17 cellular contexts compared by ENCODE assay signal in the genomic region with DNA sequence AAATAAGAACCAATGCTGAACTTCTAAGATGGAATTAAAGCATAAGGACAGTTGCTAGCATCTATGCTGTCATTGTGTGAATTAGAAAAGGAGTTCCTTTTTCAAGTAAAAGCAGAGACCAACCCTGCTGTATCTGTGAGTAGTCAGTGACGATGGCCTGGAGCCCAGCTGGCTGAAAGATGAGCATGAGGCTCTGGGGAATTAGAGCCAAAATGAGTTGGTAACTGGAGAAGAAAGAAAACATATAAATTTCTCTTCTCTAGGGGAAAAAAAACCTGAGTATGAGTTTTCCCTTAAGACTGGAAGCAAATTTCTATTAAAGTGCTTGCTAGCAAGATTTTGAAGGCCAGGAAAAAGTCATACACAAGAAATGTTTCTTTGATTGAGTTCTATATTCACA. TPM values are rescaled to one million over a fixed set of nuclear protein-coding genes. Genes with fewer than 3 reads are reported as not detected.
A peak's percentile ranks its signal among the peaks of the same experiment; 100 is the strongest.
DNase-seq lines count a peak whose midpoint lies in the region; ATAC-seq and TF ChIP-seq lines count a peak whose summit lies in the region.
"Had no signal": no experiment of that assay in that cellular context is flagged by ENCODE, and none has a peak within 500 bp of the region (broad histone marks: within the 10 kb centered on the region; RNA-seq: fewer than 3 reads in every experiment).

No MANE protein-coding gene starts in this region.

- no peaks in the 10 kb centered on the region for H3K27me3 ChIP-seq in testis
- no peaks in the 10 kb centered on the region for H3K27me3 ChIP-seq in psoas muscle (ENCODE audit: insufficient read depth in 3 of 3, low read length in 2 of 3)
- H3K27me3 ChIP-seq: transverse colon had no signal

- CTCF ChIA-PET in activated CD8-positive, alpha-beta memory T cell treated with anti-CD3 and anti-CD28 coated beads, Interleukin-2, amount 10 ng/mL, durations not matched to agents 7 days and 5 days (lab: Charles Lee), result interaction anchor here (0.7 to 2.4 kb wide), 2 partner anchors 10 to 235 kb away, joined by 3 to 8 read pairs; no protein-coding TSS in a partner anchor

- H3K4me1 ChIP-seq in testis (no peaks in the 10 kb centered on the region), psoas muscle (no peaks in the 10 kb centered on the region)
- H3K4me1 ChIP-seq: transverse colon had no signal

- intact Hi-C loops in testis (cut with DNase I; ENCODE audit: low total_unique reads) (loop anchor here (5.0 kb wide), 1 partner anchor 226 kb away; no protein-coding TSS in a partner anchor), psoas muscle (cut with DNase I) (no loop called here)

- no peak for TF ChIP-seq POLR2A in testis (IDR thresholded peaks at IDR 0.05)

- TF ChIP-seq CTCF in testis (IDR thresholded peaks at IDR 0.05) (no peak), psoas muscle (IDR thresholded peaks at IDR 0.05) (no peak)

- ATAC-seq in psoas muscle, result no peak
- no peak for ATAC-seq in activated CD8-positive, alpha-beta memory T cell treated with anti-CD3 and anti-CD28 coated beads, Interleukin-2, amount 10 ng/mL, durations not matched to agents 7 days and 5 days

- WGBS in testis, 2 donors, result 37 to 38% methylated on average over 1 of the region's 1 CpG
- WGBS in psoas muscle, 3 donors, result 21 to 30% (median 23%) methylated on average over 1 of the region's 1 CpG

- H3K9me3 Mint-ChIP-seq in activated CD8-positive, alpha-beta memory T cell treated with anti-CD3 and anti-CD28 coated beads, Interleukin-2, amount 10 ng/mL, durations not matched to agents 7 days and 5 days (ENCODE audit: low read depth), result no peaks in the 10 kb centered on the region

- H3K27ac ChIP-seq in testis, result no peak overlapping the region
- no peak overlapping the region for H3K27ac ChIP-seq in psoas muscle
- H3K27ac ChIP-seq: epithelial cell of prostate, skin epidermis, transverse colon had no signal

- peaks cover 39% of the 10 kb centered on the region for H3K27me3 Mint-ChIP-seq in activated CD8-positive, alpha-beta memory T cell treated with anti-CD3 and anti-CD28 coated beads, Interleukin-2, amount 10 ng/mL, durations not matched to agents 7 days and 5 days

- H3K36me3 Mint-ChIP-seq in activated CD8-positive, alpha-beta memory T cell treated with anti-CD3 and anti-CD28 coated beads, Interleukin-2, amount 10 ng/mL, durations not matched to agents 7 days and 5 days, result no peaks in the 10 kb centered on the region

- peak; percentile 21 for DNase-seq in NCI-H1092 treated with DMSO at 0.1 percent for 48 hours (lab: John Stamatoyannopoulos, UW)
- DNase-seq in NCI-H1092 (lab: John Stamatoyannopoulos, UW), result no peak
- DNase-seq in anterior cingulate cortex (lab: John Stamatoyannopoulos, UW), result peak in 33 of 58 donors; percentile 0 to 54 (median 21)
- peak; percentile 12 for DNase-seq in hepatic stellate cell (ENCODE audit: low spot score)
- DNase-seq in testis, result peak; percentile 26
- DNase-seq in psoas muscle, result no peak
- no peak for DNase-seq in GM19240 (ENCODE audit: insufficient read length, low spot score)
- no peak for DNase-seq in activated CD8-positive, alpha-beta memory T cell treated with anti-CD3 and anti-CD28 coated beads, Interleukin-2, amount 10 ng/mL, durations not matched to agents 7 days and 5 days
- DNase-seq: 8988T; activated CD4-positive, alpha-beta T cell treated with anti-CD3 and anti-CD28 coated beads for 4 hours; NCI-H1105 treated with DMSO at 0.1 percent for 48 hours; transverse colon had no signal

- no peak overlapping the region for H3K4me3 ChIP-seq in testis
- H3K4me3 ChIP-seq in psoas muscle, result no peak overlapping the region
- H3K4me3 ChIP-seq: skin epidermis, transverse colon had no signal

- H3K36me3 ChIP-seq in testis (ENCODE audit: low read depth, missing control alignments) (no peaks in the 10 kb centered on the region), psoas muscle (ENCODE audit: insufficient read depth in 1 of 2, low read depth in 1 of 2) (no peaks in the 10 kb centered on the region)
- H3K36me3 ChIP-seq: transverse colon had no signal

- no peaks in the 10 kb centered on the region for H3K9me3 ChIP-seq in testis
- H3K9me3 ChIP-seq in psoas muscle, result no peaks in the 10 kb centered on the region
- H3K9me3 ChIP-seq: transverse colon had no signal

- H3K4me1 Mint-ChIP-seq in activated CD8-positive, alpha-beta memory T cell treated with anti-CD3 and anti-CD28 coated beads, Interleukin-2, amount 10 ng/mL, durations not matched to agents 7 days and 5 days, result no peaks in the 10 kb centered on the region

- H3K27ac Mint-ChIP-seq in activated CD8-positive, alpha-beta memory T cell treated with anti-CD3 and anti-CD28 coated beads, Interleukin-2, amount 10 ng/mL, durations not matched to agents 7 days and 5 days, result no peak overlapping the region

- H3K4me3 Mint-ChIP-seq in activated CD8-positive, alpha-beta memory T cell treated with anti-CD3 and anti-CD28 coated beads, Interleukin-2, amount 10 ng/mL, durations not matched to agents 7 days and 5 days, result no peak overlapping the region

RNA-seq across cellular contexts. Expression of a gene that starts 1.6 kb away (rescaled TPM):
- 10 to 100 TPM in 1 of 2 donors, 1 to 10 TPM in 1; 4.2 to 23.4 TPM for total RNA-seq in testis
- 7.7 TPM for polyA plus RNA-seq in testis (ENCODE audit: insufficient read depth, low read depth, low replicate concordance)
- total RNA-seq in psoas muscle, result not detected
- not detected for polyA plus RNA-seq in psoas muscle
- not detected for total RNA-seq in activated CD8-positive, alpha-beta memory T cell treated with anti-CD3 and anti-CD28 coated beads, Interleukin-2, amount 10 ng/mL, durations not matched to agents 7 days and 5 days
- total RNA-seq: cardiac septum, H4, HT1080, transverse colon had no signal

Comparison
In these comparisons a context has a peak if more than half of its experiments do, and no peak if none do; other contexts are left out.
1. DNase-seq: peak in NCI-H1092 treated with DMSO at 0.1 percent for 48 hours (single experiment), anterior cingulate cortex (33 of 58), hepatic stellate cell (single experiment) and testis (single experiment); none in NCI-H1092 (single experiment), psoas muscle (0 of 2), GM19240 (single experiment) and activated CD8-positive, alpha-beta memory T cell treated with anti-CD3 and anti-CD28 coated beads, Interleukin-2, amount 10 ng/mL, durations not matched to agents 7 days and 5 days (single experiment).
2. RNA of a gene that starts 1.6 kb away (total RNA-seq): 4.2 to 23.4 TPM in testis; not detected in psoas muscle and not detected in activated CD8-positive, alpha-beta memory T cell treated with anti-CD3 and anti-CD28 coated beads, Interleukin-2, amount 10 ng/mL, durations not matched to agents 7 days and 5 days; every median in the first group is over 4 times any median in the second.